In the genomic region with DNA sequence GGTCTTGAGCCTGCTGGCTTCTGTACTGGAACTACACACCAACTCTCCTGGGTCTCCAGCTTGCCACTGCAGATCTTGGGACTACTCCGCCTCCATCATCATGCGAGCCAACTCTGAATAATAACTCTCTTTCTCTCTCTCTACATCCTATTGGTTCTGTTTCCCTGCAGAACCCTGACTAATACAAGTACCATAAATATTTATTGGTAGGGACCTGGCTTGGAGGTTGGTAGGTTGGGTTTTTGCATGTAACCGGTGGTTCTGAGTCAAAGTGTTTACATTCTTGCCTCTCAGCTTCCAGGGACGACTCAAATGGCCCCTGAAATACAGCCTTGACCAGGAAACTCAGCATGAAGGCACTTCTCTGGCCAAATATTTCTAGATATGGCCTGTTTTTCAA, we compare ENCODE assay signal across 36 cellular contexts.
DNase-seq lines count a peak whose midpoint lies in the region; ATAC-seq, FAIRE-seq and TF ChIP-seq lines count a peak whose summit lies in the region.
"Had no signal": no experiment of that assay in that cellular context is flagged by ENCODE, and none has a peak within 500 bp of the region (broad histone marks: within the 10 kb centered on the region; RNA-seq: fewer than 3 reads in every experiment).

No MANE protein-coding gene starts in this region.

- TF ChIP-seq POLR2A in H54 (IDR thresholded peaks at IDR 0.05; ENCODE audit: low read depth, low read length) = no peak

- no peaks in the 10 kb centered on the region for H3K36me3 Mint-ChIP-seq in brain
- H3K36me3 Mint-ChIP-seq: activated naive CD8-positive, alpha-beta T cell; CD8-positive, alpha-beta memory T cell; natural killer cell treated with Interleukin-12 subunit alpha and Interleukin-12 subunit beta and Interleukin-15 and Interleukin-18, amount 100 ng/mL, for 72 hours; stimulated activated effector memory CD8-positive, alpha-beta T cell treated with anti-CD3 and anti-CD28 coated beads, Interleukin-12 subunit alpha, Interleukin-12 subunit beta, amount 100 ng/mL, for 72 hours had no signal

- peak overlapping the region in 1 of 5 experiments; percentile 15 for H3K4me3 Mint-ChIP-seq in brain
- H3K4me3 Mint-ChIP-seq: activated naive CD8-positive, alpha-beta T cell; CD8-positive, alpha-beta memory T cell; natural killer cell treated with Interleukin-12 subunit alpha and Interleukin-12 subunit beta and Interleukin-15 and Interleukin-18, amount 100 ng/mL, for 72 hours; stimulated activated effector memory CD8-positive, alpha-beta T cell treated with anti-CD3 and anti-CD28 coated beads, Interleukin-12 subunit alpha, Interleukin-12 subunit beta, amount 100 ng/mL, for 72 hours; T-helper 1 cell treated with Interleukin-12 subunit alpha and Interleukin-12 subunit beta and Interleukin-4 antibody, amounts not matched to agents 30 μg/mL and 1 μg/mL, for 36 hours had no signal

- CTCF ChIA-PET in AG04450 (lab: Charles Lee) = interaction anchor here (0.5 kb wide), 1 partner anchor 459 kb away, joined by 3 read pairs; no protein-coding TSS in a partner anchor

- intact Hi-C loops in psoas muscle (cut with DNase I) = no loop called here

- no peaks in the 10 kb centered on the region for H3K36me3 ChIP-seq in psoas muscle (ENCODE audit: insufficient read depth in 1 of 2, low read depth in 1 of 2)
- H3K36me3 ChIP-seq: uterus had no signal

- peak; percentile 12 for ATAC-seq in GM18868 (IDR thresholded peaks at IDR 0.05; ENCODE audit: unreplicated experiment)
- no peak for ATAC-seq in psoas muscle
- ATAC-seq: HCT116; mucosa of descending colon; natural killer cell treated with Interleukin-12 subunit alpha and Interleukin-12 subunit beta and Interleukin-15 and Interleukin-18, amount 100 ng/mL, for 72 hours; Panc1; SK-N-SH treated with all-trans-retinoic acid at 6 μM for 48 hours had no signal

- peaks cover 29% of the 10 kb centered on the region for H3K4me1 ChIP-seq in psoas muscle
- H3K4me1 ChIP-seq: testis, uterus had no signal

- no peaks in the 10 kb centered on the region for H3K4me1 Mint-ChIP-seq in brain
- H3K4me1 Mint-ChIP-seq: CD8-positive, alpha-beta memory T cell had no signal

- TF ChIP-seq CTCF in AG04450 (IDR thresholded peaks at IDR 0.05; ENCODE audit: low read depth, low read length) (no peak), brain (conservative IDR thresholded peaks at IDR 0.05) (no peak), psoas muscle (IDR thresholded peaks at IDR 0.05) (no peak)

- H3K27me3 ChIP-seq in AG04450 (ENCODE audit: control insufficient read depth, insufficient read depth, low read length) = peaks cover 2% of the 10 kb centered on the region
- no peaks in the 10 kb centered on the region for H3K27me3 ChIP-seq in psoas muscle (ENCODE audit: insufficient read depth in 3 of 3, low read length in 2 of 3)
- H3K27me3 ChIP-seq: testis, uterus had no signal

- peak; percentile 51 for DNase-seq in AG04450 (ENCODE audit: low read depth, low spot score)
- peak; percentile 63 for DNase-seq in kidney tubule cell (ENCODE audit: low spot score)
- no peak for DNase-seq in psoas muscle
- no peak for DNase-seq in middle frontal gyrus (ENCODE audit: extremely low spot score, low spot score)
- DNase-seq in H54 (ENCODE audit: insufficient read length, low spot score) = no peak
- no peak for DNase-seq in NCI-H2227 (lab: John Stamatoyannopoulos, UW; ENCODE audit: unreplicated experiment)
- DNase-seq: activated CD4-positive, alpha-beta T cell treated with anti-CD3 and anti-CD28 coated beads, Interleukin-2, amount 50 U/mL, for 1 hour; activated CD4-positive, CD25-positive, alpha-beta regulatory T cell; activated effector memory CD4-positive, alpha-beta T cell treated with anti-CD3 and anti-CD28 coated beads, Interleukin-2, amount 50 U/mL, for 16 hours; activated T-cell treated with anti-CD3 and anti-CD28 coated beads, Interleukin-2, amount 50 U/mL, for 1 hour; AML-193; CD8-positive, alpha-beta memory T cell; DMS 273 treated with DMSO at 0.1 percent for 48 hours; effector CD8-positive, alpha-beta T cell; foreskin melanocyte; mucosa of descending colon; NCI-H1105 treated with DMSO at 0.1 percent for 48 hours; NCI-H1930; NCI-H526; Right ventricle myocardium superior; stimulated activated CD4-positive, alpha-beta T cell treated with anti-CD3 and anti-CD28 coated beads, Interleukin-15, amount 100 ng/mL, for 24 hours; stimulated activated CD4-positive, alpha-beta T cell treated with anti-CD3 and anti-CD28 coated beads, Interleukin-4, amount 100 ng/mL, for 4 hours; testis; uterus had no signal

- H3K4me3 ChIP-seq in AG04450 (ENCODE audit: low read depth, low read length) (no peak overlapping the region), psoas muscle (no peak overlapping the region)
- H3K4me3 ChIP-seq: mucosa of descending colon, testis, uterus had no signal

- H3K9me3 ChIP-seq in AG04450 (ENCODE audit: control insufficient read depth, insufficient read depth, low read length) (no peaks in the 10 kb centered on the region; the same call in 1 of the 2 replicates), psoas muscle (no peaks in the 10 kb centered on the region)
- H3K9me3 ChIP-seq: mucosa of descending colon, testis, uterus had no signal

- 75 to 87% (median 82%) methylated on average over 4 of the region's 4 CpGs for WGBS in psoas muscle, 3 donors

- H3K27me3 Mint-ChIP-seq in brain = peaks cover 6% of the 10 kb centered on the region

- H3K27ac Mint-ChIP-seq in brain = peak overlapping the region in 4 of 5 experiments; percentile 26 to 87 (median 60)
- H3K27ac Mint-ChIP-seq: activated naive CD8-positive, alpha-beta T cell; CD8-positive, alpha-beta memory T cell; natural killer cell treated with Interleukin-12 subunit alpha and Interleukin-12 subunit beta and Interleukin-15 and Interleukin-18, amount 100 ng/mL, for 72 hours; stimulated activated effector memory CD8-positive, alpha-beta T cell treated with anti-CD3 and anti-CD28 coated beads, Interleukin-12 subunit alpha, Interleukin-12 subunit beta, amount 100 ng/mL, for 72 hours; T-helper 1 cell treated with Interleukin-12 subunit alpha and Interleukin-12 subunit beta and Interleukin-4 antibody, amounts not matched to agents 30 μg/mL and 1 μg/mL, for 36 hours had no signal

- FAIRE-seq in H54 (lab: Jason Lieb, UNC) = no peak
- FAIRE-seq: A204.1, colon, GM12891 had no signal

- H3K9me3 Mint-ChIP-seq in brain = no peaks in the 10 kb centered on the region
- H3K9me3 Mint-ChIP-seq: CD8-positive, alpha-beta memory T cell; natural killer cell treated with Interleukin-12 subunit alpha and Interleukin-12 subunit beta and Interleukin-15 and Interleukin-18, amount 100 ng/mL, for 72 hours; stimulated activated effector memory CD8-positive, alpha-beta T cell treated with anti-CD3 and anti-CD28 coated beads, Interleukin-12 subunit alpha, Interleukin-12 subunit beta, amount 100 ng/mL, for 72 hours; T-helper 1 cell treated with Interleukin-12 subunit alpha and Interleukin-12 subunit beta and Interleukin-4 antibody, amounts not matched to agents 30 μg/mL and 1 μg/mL, for 36 hours had no signal

- H3K27ac ChIP-seq in AG04450 (ENCODE audit: low read depth, low read length) = peak overlapping the region; percentile 68
- H3K27ac ChIP-seq in psoas muscle = no peak overlapping the region
- H3K27ac ChIP-seq: testis, uterus had no signal

- POLR2A ChIA-PET in AG04450 (lab: Yijun Ruan, JAX) = no interaction called here

Comparison
In these comparisons a context has a peak if more than half of its experiments do, and no peak if none do; other contexts are left out.
1. DNase-seq: peak in AG04450 (single experiment) and kidney tubule cell (single experiment); none in psoas muscle (0 of 2), middle frontal gyrus (single experiment), H54 (single experiment) and NCI-H2227 (single experiment).